In genomic region chrX:121165930-121166359, GRCh38 we compare ENCODE assay signal across 29 cellular contexts.
"Had no signal": no experiment of that assay in that cellular context is flagged by ENCODE, and none has a peak within 500 bp of the region (broad histone marks: within the 10 kb centered on the region; RNA-seq: fewer than 3 reads in every experiment).

No MANE protein-coding gene starts in this region.

- H3K27me3 Mint-ChIP-seq: naive thymus-derived CD8-positive, alpha-beta T cell; stimulated activated naive B cell treated with anti-CD40 and anti-IgM and Interleukin-4, amounts not matched to agents 10 μg/mL and 1 μg/mL and 100 μg/mL, for 72 hours; stimulated activated naive CD8-positive, alpha-beta T cell treated with anti-CD3 and anti-CD28 coated beads, Interleukin-15, Interleukin-2, amounts not matched to agents 100 ng/mL and 50 ng/mL, for 24 hours; type B pancreatic cell had no signal

- H3K9me3 Mint-ChIP-seq: naive thymus-derived CD8-positive, alpha-beta T cell; nephron; stimulated activated naive B cell treated with anti-CD40 and anti-IgM and Interleukin-4, amounts not matched to agents 10 μg/mL and 1 μg/mL and 100 μg/mL, for 72 hours; stimulated activated naive CD8-positive, alpha-beta T cell treated with anti-CD3 and anti-CD28 coated beads, Interleukin-15, Interleukin-2, amounts not matched to agents 100 ng/mL and 50 ng/mL, for 24 hours; type B pancreatic cell had no signal

- H3K4me1 ChIP-seq: left lung, lower lobe of right lung, pancreas, prostate gland, tibial nerve, uterus had no signal

- H3K4me3 ChIP-seq: left lung, lower lobe of right lung, pancreas, prostate gland, skin epidermis, tibial nerve, uterus had no signal

- H3K27me3 ChIP-seq: left lung, pancreas, tibial nerve, uterus had no signal

- FAIRE-seq: keratinocyte, pancreas had no signal

- H3K4me3 Mint-ChIP-seq: immature natural killer cell; naive thymus-derived CD8-positive, alpha-beta T cell; nephron; neural crest cell; stimulated activated naive B cell treated with anti-CD40 and anti-IgM and Interleukin-4, amounts not matched to agents 10 μg/mL and 1 μg/mL and 100 μg/mL, for 72 hours; stimulated activated naive CD8-positive, alpha-beta T cell treated with anti-CD3 and anti-CD28 coated beads, Interleukin-15, Interleukin-2, amounts not matched to agents 100 ng/mL and 50 ng/mL, for 24 hours; type B pancreatic cell had no signal

- H3K27ac Mint-ChIP-seq: immature natural killer cell; naive thymus-derived CD8-positive, alpha-beta T cell; nephron; stimulated activated naive B cell treated with anti-CD40 and anti-IgM and Interleukin-4, amounts not matched to agents 10 μg/mL and 1 μg/mL and 100 μg/mL, for 72 hours; stimulated activated naive CD8-positive, alpha-beta T cell treated with anti-CD3 and anti-CD28 coated beads, Interleukin-15, Interleukin-2, amounts not matched to agents 100 ng/mL and 50 ng/mL, for 24 hours; type B pancreatic cell had no signal

- H3K36me3 Mint-ChIP-seq: immature natural killer cell; naive thymus-derived CD8-positive, alpha-beta T cell; stimulated activated naive B cell treated with anti-CD40 and anti-IgM and Interleukin-4, amounts not matched to agents 10 μg/mL and 1 μg/mL and 100 μg/mL, for 72 hours; type B pancreatic cell had no signal

- DNase-seq: hypothalamus; immature natural killer cell; left colon; left lung; lower lobe of right lung; mammary epithelial cell; mesenchymal stem cell; naive thymus-derived CD8-positive, alpha-beta T cell; nucleus accumbens; pancreas; posterior cingulate gyrus; retina; right cardiac atrium; stimulated activated CD4-positive, alpha-beta T cell treated with anti-CD3 and anti-CD28 coated beads, Interleukin-12 subunit alpha, Interleukin-12 subunit beta, amount 100 ng/mL, for 4 hours; stimulated activated CD4-positive, alpha-beta T cell treated with anti-CD3 and anti-CD28 coated beads, Interleukin-15, amount 100 ng/mL, for 24 hours; stimulated activated CD4-positive, alpha-beta T cell treated with anti-CD3 and anti-CD28 coated beads, Interleukin-2, amount 100 ng/mL, for 24 hours; stimulated activated CD4-positive, alpha-beta T cell treated with anti-CD3 and anti-CD28 coated beads, Interleukin-4, amount 100 ng/mL, for 1 hour; stimulated activated naive B cell treated with anti-CD40 and anti-IgM and Interleukin-4, amounts not matched to agents 10 μg/mL and 1 μg/mL and 100 μg/mL, for 72 hours; substantia nigra; uterus had no signal

- H3K9me3 ChIP-seq: left lung, lower lobe of right lung, pancreas, prostate gland, tibial nerve, uterus had no signal

- H3K4me1 Mint-ChIP-seq: immature natural killer cell had no signal

- H3K27ac ChIP-seq: left lung, lower lobe of right lung, pancreas, prostate gland, skin epidermis, tibial nerve, uterus had no signal

- ATAC-seq: left colon; left lung; lower lobe of right lung; naive thymus-derived CD8-positive, alpha-beta T cell; pancreas; right cardiac atrium; sciatic nerve; stimulated activated naive B cell treated with anti-CD40 and anti-IgM and Interleukin-4, amounts not matched to agents 10 μg/mL and 1 μg/mL and 100 μg/mL, for 72 hours had no signal

- H3K36me3 ChIP-seq: left lung, lower lobe of right lung, pancreas, prostate gland, tibial nerve, uterus had no signal
